Comparison of ENCODE assay signal across 10 cellular contexts in genomic region chr17:8632087-8632486, GRCh38. TPM values are rescaled to one million over a fixed set of nuclear protein-coding genes. Genes with fewer than 3 reads are reported as not detected.
DNase-seq lines count a peak whose midpoint lies in the region; ATAC-seq lines count a peak whose summit lies in the region.
"Had no signal": no experiment of that assay in that cellular context is flagged by ENCODE, and none has a peak within 500 bp of the region (broad histone marks: within the 10 kb centered on the region; RNA-seq: fewer than 3 reads in every experiment).

No MANE protein-coding gene starts in this region.

- peak overlapping the region; percentile 87; the same call in 1 of the 2 replicates for H3K4me3 ChIP-seq in SJCRH30

- H3K27ac ChIP-seq in SJCRH30: no peak overlapping the region

- H3K9me3 ChIP-seq in SJCRH30 (replicated peaks): no peaks in the 10 kb centered on the region

- DNase-seq in DMS53 (lab: John Stamatoyannopoulos, UW) (peak; percentile 30), DMS53 treated with DMSO at 0.1 percent for 48 hours (lab: John Stamatoyannopoulos, UW; ENCODE audit: unreplicated experiment) (no peak), SJCRH30 (no peak), islet precursor cell (peak; percentile 70), renal cortical epithelial cell (ENCODE audit: low read depth) (peak; percentile 9), NCI-H146 treated with DMSO at 0.1 percent for 48 hours (lab: John Stamatoyannopoulos, UW; ENCODE audit: unreplicated experiment) (no peak), SW480 (ENCODE audit: low spot score) (no peak)
- DNase-seq: amygdala, NCI-H146 had no signal

- peaks cover 8% of the 10 kb centered on the region for H3K4me1 ChIP-seq in SJCRH30

- ATAC-seq in GM21786 (IDR thresholded peaks at IDR 0.05; ENCODE audit: unreplicated experiment): no peak

- H3K27me3 ChIP-seq in SJCRH30: no peaks in the 10 kb centered on the region

- H3K36me3 ChIP-seq in SJCRH30: no peaks in the 10 kb centered on the region

RNA-seq across cellular contexts. Expression of gene MYH10, which starts 1.6 kb away (rescaled TPM):
- total RNA-seq in SJCRH30 (2014; rRNA removed; shearing (Covaris generic)): 76.8 and 78.1 TPM in 2 replicates
- 49.5 and 149 TPM in 2 replicates for total RNA-seq in renal cortical epithelial cell

Comparison
In these comparisons a context has a peak if more than half of its experiments do, and no peak if none do; other contexts are left out.
1. DNase-seq: peak in DMS53 (single experiment), islet precursor cell (single experiment) and renal cortical epithelial cell (single experiment); none in DMS53 treated with DMSO at 0.1 percent for 48 hours (single experiment), SJCRH30 (0 of 2), NCI-H146 treated with DMSO at 0.1 percent for 48 hours (single experiment) and SW480 (single experiment).